ENCODE assay signal across 8 cellular contexts in the genomic region with DNA sequence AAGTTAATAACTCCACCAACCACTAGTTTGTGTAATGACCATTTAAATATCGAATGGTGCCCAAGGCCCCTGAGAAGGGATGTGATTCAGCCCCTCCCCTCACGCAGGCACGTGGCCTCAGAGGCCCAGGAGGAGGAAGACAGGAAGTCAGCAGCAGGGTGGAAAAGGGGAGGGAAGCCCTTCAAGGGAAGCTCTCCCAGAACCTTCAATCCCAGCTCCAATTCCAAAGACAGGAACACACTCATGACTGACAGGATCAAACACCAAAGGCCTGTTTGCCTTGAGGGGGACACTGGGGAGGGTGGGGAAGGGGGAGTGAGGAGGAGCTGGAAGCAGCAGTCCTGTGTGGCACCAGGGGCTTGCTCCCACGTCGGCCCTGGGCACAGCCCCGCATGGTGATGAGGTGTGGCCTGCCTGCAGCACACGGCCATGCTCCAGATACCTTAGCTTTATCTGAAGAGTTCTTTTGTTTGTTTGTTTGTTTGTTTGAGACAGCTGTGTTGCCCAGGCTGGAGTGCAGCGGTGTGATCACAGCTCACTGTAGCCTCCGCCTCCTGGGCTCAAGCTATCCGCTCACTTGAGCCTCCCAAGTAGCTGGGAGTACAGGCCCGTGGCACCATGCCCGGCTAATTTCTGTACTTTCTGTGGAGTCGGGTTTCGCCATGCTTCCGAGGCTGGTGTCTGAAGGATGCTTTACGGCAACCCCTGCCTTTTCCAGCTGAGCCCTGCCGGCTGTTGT.
DNase-seq lines count a peak whose midpoint lies in the region; ATAC-seq, FAIRE-seq and TF ChIP-seq lines count a peak whose summit lies in the region.

No MANE protein-coding gene starts in this region.

- H3K27me3 ChIP-seq in bronchial epithelial cell (ENCODE audit: control insufficient read depth, insufficient read depth, low read length), result no peaks in the 10 kb centered on the region
- no peaks in the 10 kb centered on the region for H3K27me3 ChIP-seq in lung (ENCODE audit: control insufficient read depth, insufficient read depth)

- no peak for TF ChIP-seq CTCF in bronchial epithelial cell (IDR thresholded peaks at IDR 0.05; ENCODE audit: insufficient read depth, low read length, severe bottlenecking)
- TF ChIP-seq CTCF in lung (IDR thresholded peaks at IDR 0.05; ENCODE audit: control extremely low read depth, extremely low read depth), result no peak

- FAIRE-seq in bronchial epithelial cell (lab: Jason Lieb, UNC), result no peak

- H3K4me1 ChIP-seq in lung (ENCODE audit: control insufficient read depth in 2 of 2, insufficient read depth in 2 of 2, low read length in 2 of 2), result peaks cover 28 to 71% of the 10 kb centered on the region in 2 donors

- H3K36me3 ChIP-seq in bronchial epithelial cell (ENCODE audit: control insufficient read depth, insufficient read depth, low read length) (peaks cover 13% of the 10 kb centered on the region), lung (ENCODE audit: control insufficient read depth in 2 of 2, insufficient read depth in 2 of 2, low read length in 2 of 2) (no peaks in the 10 kb centered on the region)

- DNase-seq in NCI-H748 (lab: John Stamatoyannopoulos, UW; ENCODE audit: unreplicated experiment) (peak; percentile 23), NCI-H748 treated with DMSO at 0.1 percent for 48 hours (lab: John Stamatoyannopoulos, UW) (no peak), NCI-H510A (lab: John Stamatoyannopoulos, UW) (peak; percentile 65), bronchial epithelial cell (ENCODE audit: low read depth) (peak; percentile 40), lung (ENCODE audit: low spot score) (peak; percentile 72)
- no peak for DNase-seq in activated effector memory CD4-positive, alpha-beta T cell treated with anti-CD3 and anti-CD28 coated beads, Interleukin-2, amount 50 U/mL, for 16 hours

- ATAC-seq in lung (ENCODE audit: insufficient read depth, low FRiP score), result no peak
- ATAC-seq in HG03095 (IDR thresholded peaks at IDR 0.05; ENCODE audit: unreplicated experiment), result no peak
- ATAC-seq in HG02571 (IDR thresholded peaks at IDR 0.05; ENCODE audit: unreplicated experiment), result no peak

- 48 to 55% methylated on average over 17 of the region's 17 CpGs for WGBS in lung, 2 donors

- no peak overlapping the region for H3K4me3 ChIP-seq in bronchial epithelial cell (ENCODE audit: low read depth, low read length)
- no peak overlapping the region for H3K4me3 ChIP-seq in lung

- H3K9me3 ChIP-seq in lung (ENCODE audit: control insufficient read depth in 2 of 2, insufficient read depth in 1 of 2, low read length in 1 of 2), result no peaks in the 10 kb centered on the region

- peak overlapping the region in 1 of 2 donors; percentile 66 for H3K27ac ChIP-seq in lung (ENCODE audit: low read depth in 1 of 2, low read length in 1 of 2)

Comparison
In these comparisons a context has a peak if more than half of its experiments do, and no peak if none do; other contexts are left out.
1. DNase-seq: peak in NCI-H748 (single experiment), NCI-H510A (single experiment), bronchial epithelial cell (single experiment) and lung (single experiment); none in NCI-H748 treated with DMSO at 0.1 percent for 48 hours (single experiment) and activated effector memory CD4-positive, alpha-beta T cell treated with anti-CD3 and anti-CD28 coated beads, Interleukin-2, amount 50 U/mL, for 16 hours (single experiment).